In the genomic region with DNA sequence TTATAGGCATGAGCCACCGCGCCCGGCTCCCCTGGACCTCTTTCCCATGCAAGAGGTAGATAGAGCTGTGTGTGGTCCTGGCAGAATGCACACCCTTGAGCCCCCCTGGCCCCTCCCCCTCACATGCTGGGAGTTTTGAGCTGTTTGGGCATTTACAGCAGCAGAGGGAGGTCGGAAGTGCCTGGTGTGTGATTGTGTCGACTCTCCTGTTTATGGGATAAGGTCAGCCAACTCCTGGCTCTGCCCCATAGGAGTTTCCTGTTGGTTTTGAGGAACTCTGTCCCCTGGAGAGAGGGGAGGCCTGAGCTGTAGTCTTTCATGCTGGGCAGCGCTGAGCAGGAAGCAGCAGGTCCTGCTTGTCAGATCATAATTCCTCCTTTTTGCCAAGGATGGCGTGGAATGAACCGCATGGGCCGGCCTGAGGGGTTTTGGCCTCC, we compare ENCODE assay signal across 11 cellular contexts. TPM values are rescaled to one million over a fixed set of nuclear protein-coding genes. Genes with fewer than 3 reads are reported as not detected.
DNase-seq lines count a peak whose midpoint lies in the region; ATAC-seq and TF ChIP-seq lines count a peak whose summit lies in the region.
"Had no signal": no experiment of that assay in that cellular context is flagged by ENCODE, and none has a peak within 500 bp of the region (broad histone marks: within the 10 kb centered on the region; RNA-seq: fewer than 3 reads in every experiment).

No MANE protein-coding gene starts in this region.

- H3K9me3 Mint-ChIP-seq in activated naive CD8-positive, alpha-beta T cell (ENCODE audit: low read depth), result no peaks in the 10 kb centered on the region
- H3K9me3 Mint-ChIP-seq in activated naive CD8-positive, alpha-beta T cell treated with anti-CD3 and anti-CD28 coated beads, Interleukin-2, amount 50 U/mL, for 24 hours, result no peaks in the 10 kb centered on the region
- no peaks in the 10 kb centered on the region for H3K9me3 Mint-ChIP-seq in progenitor cell of endocrine pancreas (ENCODE audit: low read depth)

- H3K36me3 ChIP-seq in colonic mucosa (peaks cover 6% of the 10 kb centered on the region), lung (ENCODE audit: control insufficient read depth in 2 of 2, insufficient read depth in 2 of 2, low read length in 2 of 2) (peaks cover 5 to 48% of the 10 kb centered on the region in 2 donors), upper lobe of right lung (peaks cover 28% of the 10 kb centered on the region)

- no peak for DNase-seq in activated naive CD8-positive, alpha-beta T cell treated with anti-CD3 and anti-CD28 coated beads, Interleukin-2, amount 50 U/mL, for 24 hours
- DNase-seq in colonic mucosa (no peak), lung (ENCODE audit: low spot score) (no peak), upper lobe of right lung (no peak), DMS 273 treated with DMSO at 0.1 percent for 48 hours (lab: John Stamatoyannopoulos, UW) (no peak), NAMALWA (ENCODE audit: low spot score) (no peak), progenitor cell of endocrine pancreas (ENCODE audit: low spot score, unreplicated experiment) (no peak)
- DNase-seq: aorta, RPMI8226 had no signal

- intact Hi-C loops in colonic mucosa (cut with DNase I), result no loop called here
- intact Hi-C loops in upper lobe of right lung (cut with DNase I), result no loop called here

- H3K36me3 Mint-ChIP-seq in activated naive CD8-positive, alpha-beta T cell, result no peaks in the 10 kb centered on the region
- peaks cover 11% of the 10 kb centered on the region for H3K36me3 Mint-ChIP-seq in activated naive CD8-positive, alpha-beta T cell treated with anti-CD3 and anti-CD28 coated beads, Interleukin-2, amount 50 U/mL, for 24 hours (ENCODE audit: low read depth)
- peaks cover 6% of the 10 kb centered on the region for H3K36me3 Mint-ChIP-seq in progenitor cell of endocrine pancreas (ENCODE audit: insufficient read depth)

- H3K9ac ChIP-seq in colonic mucosa (ENCODE audit: low read depth in 2 of 2, low read length in 2 of 2), result peak overlapping the region; percentile 14 to 26

- H3K4me1 ChIP-seq in colonic mucosa (peaks cover 14% of the 10 kb centered on the region), lung (ENCODE audit: control insufficient read depth in 2 of 2, insufficient read depth in 2 of 2, low read length in 2 of 2) (peaks cover 11 to 38% of the 10 kb centered on the region in 2 donors), upper lobe of right lung (peaks cover 60% of the 10 kb centered on the region)

- 51 to 53% methylated on average over 9 of the region's 9 CpGs for WGBS in lung, 2 donors

- no peak for ATAC-seq in activated naive CD8-positive, alpha-beta T cell treated with anti-CD3 and anti-CD28 coated beads, Interleukin-2, amount 50 U/mL, for 24 hours
- no peak for ATAC-seq in lung (ENCODE audit: insufficient read depth, low FRiP score)
- ATAC-seq in upper lobe of right lung, result peak; percentile 9
- ATAC-seq: HepG2 had no signal

- no peak for TF ChIP-seq CTCF in colonic mucosa (IDR thresholded peaks at IDR 0.05)
- no peak for TF ChIP-seq CTCF in lung (IDR thresholded peaks at IDR 0.05; ENCODE audit: control extremely low read depth, extremely low read depth)
- TF ChIP-seq CTCF in upper lobe of right lung (IDR thresholded peaks at IDR 0.05), result no peak
- TF ChIP-seq CTCF in progenitor cell of endocrine pancreas (IDR thresholded peaks at IDR 0.05; ENCODE audit: unreplicated experiment), result no peak

- H3K27ac ChIP-seq in colonic mucosa (no peak overlapping the region), lung (ENCODE audit: low read depth in 1 of 2, low read length in 1 of 2) (peak overlapping the region; percentile 22 to 48), upper lobe of right lung (no peak overlapping the region)

- no peaks in the 10 kb centered on the region for H3K27me3 ChIP-seq in colonic mucosa
- no peaks in the 10 kb centered on the region for H3K27me3 ChIP-seq in lung (ENCODE audit: control insufficient read depth, insufficient read depth)
- no peaks in the 10 kb centered on the region for H3K27me3 ChIP-seq in upper lobe of right lung

- H3K9me3 ChIP-seq in colonic mucosa (no peaks in the 10 kb centered on the region), lung (ENCODE audit: control insufficient read depth in 2 of 2, insufficient read depth in 1 of 2, low read length in 1 of 2) (no peaks in the 10 kb centered on the region), upper lobe of right lung (no peaks in the 10 kb centered on the region)

- H3K27me3 Mint-ChIP-seq in activated naive CD8-positive, alpha-beta T cell, result no peaks in the 10 kb centered on the region
- no peaks in the 10 kb centered on the region for H3K27me3 Mint-ChIP-seq in activated naive CD8-positive, alpha-beta T cell treated with anti-CD3 and anti-CD28 coated beads, Interleukin-2, amount 50 U/mL, for 24 hours
- H3K27me3 Mint-ChIP-seq in progenitor cell of endocrine pancreas, result no peaks in the 10 kb centered on the region

- peak overlapping the region; percentile 46 for H3K27ac Mint-ChIP-seq in activated naive CD8-positive, alpha-beta T cell
- H3K27ac Mint-ChIP-seq in activated naive CD8-positive, alpha-beta T cell treated with anti-CD3 and anti-CD28 coated beads, Interleukin-2, amount 50 U/mL, for 24 hours, result no peak overlapping the region
- H3K27ac Mint-ChIP-seq in progenitor cell of endocrine pancreas, result no peak overlapping the region

- H3K4me1 Mint-ChIP-seq in activated naive CD8-positive, alpha-beta T cell (ENCODE audit: low read depth), result peaks cover 54% of the 10 kb centered on the region
- peaks cover 39% of the 10 kb centered on the region for H3K4me1 Mint-ChIP-seq in activated naive CD8-positive, alpha-beta T cell treated with anti-CD3 and anti-CD28 coated beads, Interleukin-2, amount 50 U/mL, for 24 hours
- H3K4me1 Mint-ChIP-seq in progenitor cell of endocrine pancreas (ENCODE audit: low read depth), result peaks cover 10% of the 10 kb centered on the region

- no peak overlapping the region for H3K4me3 Mint-ChIP-seq in activated naive CD8-positive, alpha-beta T cell
- no peak overlapping the region for H3K4me3 Mint-ChIP-seq in activated naive CD8-positive, alpha-beta T cell treated with anti-CD3 and anti-CD28 coated beads, Interleukin-2, amount 50 U/mL, for 24 hours
- H3K4me3 Mint-ChIP-seq in progenitor cell of endocrine pancreas (ENCODE audit: low read depth), result no peak overlapping the region

- H3K4me3 ChIP-seq in colonic mucosa (no peak overlapping the region), lung (no peak overlapping the region), upper lobe of right lung (no peak overlapping the region)

RNA-seq across cellular contexts. Expression of gene LRRC8A, which starts 6.0 kb away (rescaled TPM):
- total RNA-seq in colonic mucosa (10 to 100 TPM; 26.5 to 31.5 TPM), lung (10 to 100 TPM; 30.4 to 60.8 TPM), upper lobe of right lung (68.1 TPM), progenitor cell of endocrine pancreas (38.2 and 38.8 TPM in 2 replicates)
- 10 to 100 TPM; 26.6 to 66.9 TPM for polyA plus RNA-seq in lung

RNA-seq across cellular contexts. Expression of gene KYAT1, which starts 6.2 kb away (rescaled TPM):
- total RNA-seq in colonic mucosa, result 1 to 10 TPM; 2.0 to 5.1 TPM
- 1 to 10 TPM; 4.6 to 7.7 TPM for total RNA-seq in lung
- 1 to 10 TPM; 4.5 to 5.0 TPM for polyA plus RNA-seq in lung
- 6.6 TPM for total RNA-seq in upper lobe of right lung
- 11.5 and 11.7 TPM in 2 replicates for total RNA-seq in progenitor cell of endocrine pancreas

RNA-seq across cellular contexts. Expression of gene PHYHD1, which starts 32.9 kb away (rescaled TPM):
- 1 to 10 TPM; 1.8 to 6.6 TPM for total RNA-seq in colonic mucosa
- 10 to 100 TPM; 25.5 to 66.5 TPM for total RNA-seq in lung
- 10 to 100 TPM; 21.4 to 86.3 TPM for polyA plus RNA-seq in lung
- 46.5 TPM for total RNA-seq in upper lobe of right lung
- 19.9 and 21.3 TPM in 2 replicates for total RNA-seq in progenitor cell of endocrine pancreas

RNA-seq across cellular contexts. Expression of gene SPOUT1, which starts 58.3 kb away (rescaled TPM):
- total RNA-seq in colonic mucosa, result 10 to 100 TPM; 25.1 to 66.6 TPM
- total RNA-seq in lung, result 10 to 100 TPM; 26.1 to 50.0 TPM
- 10 to 100 TPM; 23.7 to 32.0 TPM for polyA plus RNA-seq in lung
- total RNA-seq in upper lobe of right lung, result 45.8 TPM
- total RNA-seq in progenitor cell of endocrine pancreas, result 47.5 and 57.9 TPM in 2 replicates

RNA-seq across cellular contexts. Expression of gene DOLK, which starts 59.5 kb away (rescaled TPM):
- total RNA-seq in colonic mucosa, result 10 to 100 TPM in 1 of 2 donors, 1 to 10 TPM in 1; 7.9 to 15.8 TPM
- 10 to 100 TPM; 10.6 to 17.9 TPM for total RNA-seq in lung
- 10 to 100 TPM in 1 of 2 donors, 1 to 10 TPM in 1; 9.6 to 19.1 TPM for polyA plus RNA-seq in lung
- 15.5 TPM for total RNA-seq in upper lobe of right lung
- total RNA-seq in progenitor cell of endocrine pancreas, result 15.5 and 16.3 TPM in 2 replicates

Comparison
In these comparisons a context has a peak if more than half of its experiments do, and no peak if none do; other contexts are left out.
1. H3K27ac ChIP-seq: peak in lung (2 of 2); none in colonic mucosa (single experiment) and upper lobe of right lung (single experiment).